ENCODE assay signal across 8 cellular contexts in the genomic region with DNA sequence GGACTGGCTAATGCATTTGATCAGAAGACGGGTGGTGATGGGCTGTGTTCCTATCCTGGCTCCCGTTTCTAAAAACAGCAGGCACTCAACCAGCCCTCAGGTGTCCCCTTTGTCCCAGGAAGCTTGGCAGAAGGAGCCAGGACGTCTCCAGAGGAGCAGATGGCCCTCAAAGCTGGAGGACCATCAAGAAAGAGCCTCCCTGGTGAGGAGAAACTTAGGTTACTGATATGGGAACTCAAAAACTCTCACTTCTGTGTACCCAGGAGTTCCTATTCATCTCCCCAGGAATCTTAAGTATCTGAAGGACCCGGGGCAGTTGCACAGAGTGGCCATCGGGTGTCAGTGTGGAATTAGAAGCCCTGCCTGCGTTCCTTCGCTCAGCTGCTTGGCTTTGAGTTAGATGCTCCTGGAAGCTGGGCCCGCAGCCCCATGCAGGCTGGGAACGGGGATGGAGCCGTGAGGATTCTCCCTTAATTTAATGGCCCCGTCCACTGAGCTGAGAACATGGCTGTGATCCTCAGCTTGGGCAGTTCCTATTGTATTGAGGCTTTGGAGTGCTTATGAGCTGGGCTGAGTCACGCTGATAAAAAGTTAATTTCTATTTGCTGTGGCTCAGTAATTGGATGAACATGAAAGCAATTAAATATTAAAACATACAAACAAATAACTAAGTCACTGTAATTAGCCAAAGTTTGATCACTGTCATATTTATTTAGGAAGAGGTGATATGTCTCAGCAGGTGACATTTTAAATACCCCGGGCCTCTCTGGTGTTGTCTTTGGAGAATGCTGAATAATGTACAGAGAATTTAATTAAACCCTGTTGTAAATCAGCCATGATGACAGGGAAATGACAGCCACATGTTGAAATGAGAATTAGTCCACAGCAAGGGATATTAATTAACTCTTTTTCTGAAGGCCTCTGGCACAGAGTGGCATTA.
DNase-seq lines count a peak whose midpoint lies in the region; ATAC-seq and TF ChIP-seq lines count a peak whose summit lies in the region.

No MANE protein-coding gene starts in this region.

- POLR2A ChIA-PET in activated naive CD8-positive, alpha-beta T cell treated with anti-CD3 and anti-CD28 coated beads, Interleukin-2, amount 10 ng/mL, durations not matched to agents 7 days and 5 days (lab: Charles Lee), result interaction anchor here (1.4 kb wide), 1 partner anchor 416 kb away, joined by 6 read pairs; a partner anchor contains a TSS

- no peak for TF ChIP-seq POLR2A in prostate gland (IDR thresholded peaks at IDR 0.05)

- H3K27ac Mint-ChIP-seq in activated naive CD8-positive, alpha-beta T cell treated with anti-CD3 and anti-CD28 coated beads, Interleukin-2, amount 10 ng/mL, durations not matched to agents 7 days and 5 days, result no peak overlapping the region

- intact Hi-C loops in prostate gland (cut with DNase I), result loop anchor here (1.0 to 5.0 kb wide), 2 partner anchors 194 to 470 kb away; no protein-coding TSS in a partner anchor

- WGBS in prostate gland, result 6% methylated on average over 13 of the region's 13 CpGs

- H3K4me3 Mint-ChIP-seq in activated naive CD8-positive, alpha-beta T cell treated with anti-CD3 and anti-CD28 coated beads, Interleukin-2, amount 10 ng/mL, durations not matched to agents 7 days and 5 days, result no peak overlapping the region

- H3K36me3 Mint-ChIP-seq in activated naive CD8-positive, alpha-beta T cell treated with anti-CD3 and anti-CD28 coated beads, Interleukin-2, amount 10 ng/mL, durations not matched to agents 7 days and 5 days, result no peaks in the 10 kb centered on the region

- no peaks in the 10 kb centered on the region for H3K9me3 Mint-ChIP-seq in activated naive CD8-positive, alpha-beta T cell treated with anti-CD3 and anti-CD28 coated beads, Interleukin-2, amount 10 ng/mL, durations not matched to agents 7 days and 5 days

- H3K27me3 ChIP-seq in cardiac muscle cell (no peaks in the 10 kb centered on the region), prostate gland (replicated peaks; ENCODE audit: insufficient read depth) (no peaks in the 10 kb centered on the region)

- peak; percentile 96 for TF ChIP-seq CTCF in cardiac muscle cell (IDR thresholded peaks at IDR 0.05; ENCODE audit: low read depth, low read length)
- TF ChIP-seq CTCF in prostate gland (IDR thresholded peaks at IDR 0.05), result peak; percentile 47 to 89 (median 78)

- DNase-seq in GF-D8 (lab: John Stamatoyannopoulos, UW) (peak; percentile 4), NCI-H1105 (lab: John Stamatoyannopoulos, UW) (peak; percentile 85), cardiac muscle cell (ENCODE audit: low read depth in 1 of 2, low spot score in 1 of 2) (peak; percentile 90 to 94), prostate gland (ENCODE audit: low spot score) (peak; percentile 82)
- DNase-seq in activated naive CD8-positive, alpha-beta T cell treated with anti-CD3 and anti-CD28 coated beads, Interleukin-2, amount 10 ng/mL, durations not matched to agents 7 days and 5 days, result peak; percentile 60

- peaks cover 4% of the 10 kb centered on the region for H3K4me1 Mint-ChIP-seq in activated naive CD8-positive, alpha-beta T cell treated with anti-CD3 and anti-CD28 coated beads, Interleukin-2, amount 10 ng/mL, durations not matched to agents 7 days and 5 days

- no peaks in the 10 kb centered on the region for H3K9me3 ChIP-seq in cardiac muscle cell (ENCODE audit: low read depth)
- no peaks in the 10 kb centered on the region for H3K9me3 ChIP-seq in prostate gland

- no peaks in the 10 kb centered on the region for H3K36me3 ChIP-seq in cardiac muscle cell
- no peaks in the 10 kb centered on the region for H3K36me3 ChIP-seq in prostate gland

- H3K4me3 ChIP-seq in cardiac muscle cell (peak overlapping the region; percentile 9), prostate gland (no peak overlapping the region)

- peak; percentile 99 for ATAC-seq in SK-N-SH treated with all-trans-retinoic acid at 6 μM for 48 hours
- peak; percentile 89 for ATAC-seq in activated naive CD8-positive, alpha-beta T cell treated with anti-CD3 and anti-CD28 coated beads, Interleukin-2, amount 10 ng/mL, durations not matched to agents 7 days and 5 days (ENCODE audit: low read depth)
- no peak for ATAC-seq in GM18909 (IDR thresholded peaks at IDR 0.05; ENCODE audit: poor library complexity, unreplicated experiment)
- ATAC-seq in HG03354 (IDR thresholded peaks at IDR 0.05; ENCODE audit: poor library complexity, severe bottlenecking, unreplicated experiment), result no peak

- peak overlapping the region; percentile 90 for H3K27ac ChIP-seq in cardiac muscle cell
- peak overlapping the region in 1 of 2 donors; percentile 25 for H3K27ac ChIP-seq in prostate gland

- H3K4me1 ChIP-seq in cardiac muscle cell (ENCODE audit: low read depth), result peaks cover 35% of the 10 kb centered on the region
- no peaks in the 10 kb centered on the region for H3K4me1 ChIP-seq in prostate gland (replicated peaks)

- peaks cover 34% of the 10 kb centered on the region for H3K27me3 Mint-ChIP-seq in activated naive CD8-positive, alpha-beta T cell treated with anti-CD3 and anti-CD28 coated beads, Interleukin-2, amount 10 ng/mL, durations not matched to agents 7 days and 5 days

TF ChIP-seq in SK-N-SH treated with all-trans-retinoic acid at 6 μM for 48 hours, 23 proteins besides CTCF, POLR2A, EP300 and RAD21:
- TF ChIP-seq ISL1 (CRISPR knock-in tag; IDR thresholded peaks at IDR 0.05) (peak; percentile 17; the same call in 1 of the 2 replicates), ZFP3 (CRISPR knock-in tag; IDR thresholded peaks at IDR 0.05) (peak; percentile 44; the same call in 1 of the 2 replicates), ESRRG (CRISPR knock-in tag; IDR thresholded peaks at IDR 0.05) (no peak)
- TF ChIP-seq, protein P1, sequence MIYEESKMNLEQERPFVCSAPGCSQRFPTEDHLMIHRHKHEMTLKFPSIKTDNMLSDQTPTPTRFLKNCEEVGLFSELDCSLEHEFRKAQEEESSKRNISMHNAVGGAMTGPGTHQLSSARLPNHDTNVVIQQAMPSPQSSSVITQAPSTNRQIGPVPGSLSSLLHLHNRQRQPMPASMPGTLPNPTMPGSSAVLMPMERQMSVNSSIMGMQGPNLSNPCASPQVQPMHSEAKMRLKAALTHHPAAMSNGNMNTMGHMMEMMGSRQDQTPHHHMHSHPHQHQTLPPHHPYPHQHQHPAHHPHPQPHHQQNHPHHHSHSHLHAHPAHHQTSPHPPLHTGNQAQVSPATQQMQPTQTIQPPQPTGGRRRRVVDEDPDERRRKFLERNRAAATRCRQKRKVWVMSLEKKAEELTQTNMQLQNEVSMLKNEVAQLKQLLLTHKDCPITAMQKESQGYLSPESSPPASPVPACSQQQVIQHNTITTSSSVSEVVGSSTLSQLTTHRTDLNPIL (CRISPR knock-in tag; IDR thresholded peaks at IDR 0.05; ENCODE audit: low read depth), result no peak

Comparison
In these comparisons a context has a peak if more than half of its experiments do, and no peak if none do; other contexts are left out.
1. DNase-seq: peak in every context shown above with its lines; median percentile 92 in cardiac muscle cell; 85 in NCI-H1105; 82 in prostate gland; 60 in activated naive CD8-positive, alpha-beta T cell treated with anti-CD3 and anti-CD28 coated beads, Interleukin-2, amount 10 ng/mL, durations not matched to agents 7 days and 5 days; 4 in GF-D8.
2. ATAC-seq: peak in SK-N-SH treated with all-trans-retinoic acid at 6 μM for 48 hours (single experiment) and activated naive CD8-positive, alpha-beta T cell treated with anti-CD3 and anti-CD28 coated beads, Interleukin-2, amount 10 ng/mL, durations not matched to agents 7 days and 5 days (single experiment); none in GM18909 (single experiment) and HG03354 (single experiment).